In the genomic region with DNA sequence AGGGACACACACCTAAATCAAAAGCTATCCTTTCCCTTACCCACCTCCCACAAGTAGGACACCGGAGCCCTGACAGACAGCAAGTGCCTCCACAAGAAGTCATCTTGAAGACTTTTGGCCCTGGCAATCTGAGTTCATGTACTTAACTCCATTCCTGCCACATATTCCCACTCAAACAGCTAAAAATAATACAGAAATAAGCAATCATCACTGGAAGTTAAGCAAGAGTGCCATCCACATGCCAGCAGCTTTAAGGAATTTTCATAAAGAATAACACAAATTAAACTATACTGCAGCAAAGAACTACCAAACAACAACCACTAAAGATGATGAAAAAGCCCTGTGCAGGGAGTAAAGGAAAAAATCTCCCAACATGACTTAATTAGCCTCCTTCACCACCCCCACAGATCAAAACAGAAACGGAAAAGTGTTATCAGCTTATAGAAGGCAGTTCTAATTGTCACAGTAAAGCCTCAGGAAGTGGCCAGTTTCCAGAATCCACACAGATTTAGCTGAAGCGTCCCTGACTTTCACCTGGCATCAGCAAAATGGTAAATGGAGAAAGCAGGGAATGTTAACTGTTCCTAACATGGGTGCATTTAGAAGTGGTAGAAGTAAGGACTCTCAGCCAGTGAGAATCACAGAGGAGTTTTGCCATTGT, we compare ENCODE assay signal across 28 cellular contexts.
"Had no signal": no experiment of that assay in that cellular context is flagged by ENCODE, and none has a peak within 500 bp of the region (broad histone marks: within the 10 kb centered on the region; RNA-seq: fewer than 3 reads in every experiment).

No MANE protein-coding gene starts in this region.

- ATAC-seq: activated CD4-positive, CD25-positive, alpha-beta regulatory T cell treated with anti-CD3 and anti-CD28 coated beads, Interleukin-2, amount 50 U/mL, for 24 hours; activated CD8-positive, alpha-beta T cell treated with anti-CD3 and anti-CD28 coated beads, Interleukin-2, amount 10 ng/mL, durations not matched to agents 7 days and 5 days; Panc1; Right ventricle myocardium inferior; T-cell had no signal

- H3K4me1 Mint-ChIP-seq: activated naive CD4-positive, alpha-beta T cell treated with anti-CD3 and anti-CD28 coated beads, Interleukin-2, amount 50 U/mL, for 24 hours; T-cell had no signal

- H3K27ac ChIP-seq: brain microvascular endothelial cell, SK-N-MC, WERI-Rb-1 had no signal

- H3K4me3 Mint-ChIP-seq: activated CD8-positive, alpha-beta T cell treated with anti-CD3 and anti-CD28 coated beads, Interleukin-2, amount 10 ng/mL, durations not matched to agents 7 days and 5 days; activated naive CD4-positive, alpha-beta T cell treated with anti-CD3 and anti-CD28 coated beads, Interleukin-2, amount 50 U/mL, for 24 hours; T-cell had no signal

- H3K27me3 ChIP-seq: brain microvascular endothelial cell had no signal

- H3K36me3 Mint-ChIP-seq: activated naive CD4-positive, alpha-beta T cell treated with anti-CD3 and anti-CD28 coated beads, Interleukin-2, amount 50 U/mL, for 24 hours; T-cell had no signal

- H3K4me3 ChIP-seq: SK-N-MC had no signal

- H3K36me3 ChIP-seq: brain microvascular endothelial cell, WERI-Rb-1 had no signal

- DNase-seq: activated CD4-positive, alpha-beta T cell treated with anti-CD3 and anti-CD28 coated beads for 4 hours; activated CD4-positive, alpha-beta T cell treated with anti-CD3 and anti-CD28 coated beads, Interleukin-2, amount 50 U/mL, for 4 hours; activated CD8-positive, alpha-beta memory T cell treated with anti-CD3 and anti-CD28 coated beads, Interleukin-2, amount 50 U/mL, for 48 hours; activated CD8-positive, alpha-beta T cell treated with anti-CD3 and anti-CD28 coated beads, Interleukin-2, amount 10 ng/mL, durations not matched to agents 7 days and 5 days; activated T-cell treated with anti-CD3 and anti-CD28 coated beads, Interleukin-2, amount 50 U/mL, for 1 hour; amygdala; brain microvascular endothelial cell; cerebellar nuclear complex; KG1; NCI-H1092; NCI-H1417; NCI-H1930; NCI-H2107; NCI-H2171 treated with DMSO at 0.1 percent for 48 hours; NCI-H345; NCI-H510A; NCI-H526 treated with DMSO at 0.1 percent for 48 hours; NK-92 treated with Interleukin-12 subunit alpha and Interleukin-12 subunit beta, amount 100 ng/mL, for 24 hours; OCI-M1; RPMI8226; T-cell; T-helper 2 cell; WERI-Rb-1 had no signal

- H3K27ac Mint-ChIP-seq: activated CD8-positive, alpha-beta T cell treated with anti-CD3 and anti-CD28 coated beads, Interleukin-2, amount 10 ng/mL, durations not matched to agents 7 days and 5 days; activated naive CD4-positive, alpha-beta T cell treated with anti-CD3 and anti-CD28 coated beads, Interleukin-2, amount 50 U/mL, for 24 hours; T-cell had no signal
